In the genomic region with DNA sequence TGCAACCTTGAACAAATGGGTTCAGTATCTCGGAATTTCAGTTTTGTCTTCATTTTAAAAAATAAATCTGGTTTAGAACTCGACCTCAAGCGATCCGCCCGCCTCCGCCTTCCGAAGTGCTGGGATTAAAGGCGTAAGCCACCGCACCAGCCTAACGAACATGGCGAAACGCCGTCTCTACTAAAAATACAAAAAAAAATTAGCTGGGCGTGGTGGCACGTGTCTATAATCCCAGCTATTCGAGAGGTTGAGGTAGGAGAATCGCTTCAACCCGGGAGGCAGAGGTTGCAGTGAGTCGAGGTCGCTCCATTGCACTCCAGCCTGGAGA, we compare ENCODE assay signal across 8 cellular contexts. TPM values are rescaled to one million over a fixed set of nuclear protein-coding genes. Genes with fewer than 3 reads are reported as not detected.
DNase-seq lines count a peak whose midpoint lies in the region; ATAC-seq and TF ChIP-seq lines count a peak whose summit lies in the region.

No MANE protein-coding gene starts in this region.

- peak overlapping the region; percentile 85 for H3K4me3 ChIP-seq in CD8-positive, alpha-beta T cell (ENCODE audit: low read depth, low read length)
- H3K4me3 ChIP-seq in PC-9 (peak overlapping the region; percentile 93), epithelial cell of esophagus (ENCODE audit: low read length) (peak overlapping the region; percentile 82), neutrophil (ENCODE audit: low read depth in 1 of 2, low read length in 1 of 2) (peak overlapping the region; percentile 67 to 71)

- peaks cover 23% of the 10 kb centered on the region for H3K4me1 ChIP-seq in CD8-positive, alpha-beta T cell (ENCODE audit: insufficient read depth, low read length)
- peaks cover 16% of the 10 kb centered on the region for H3K4me1 ChIP-seq in PC-9 (replicated peaks; ENCODE audit: insufficient read depth)
- H3K4me1 ChIP-seq in neutrophil (ENCODE audit: control insufficient read depth in 1 of 2, insufficient read depth in 1 of 2, low read depth in 1 of 2, low read length in 1 of 2): peaks cover 11 to 14% of the 10 kb centered on the region in 2 experiments

- H3K9me2 ChIP-seq in PC-9 (ENCODE audit: insufficient read depth): no peaks in the 10 kb centered on the region

- peak overlapping the region; percentile 99 for H2AFZ ChIP-seq in PC-9

- no peak for DNase-seq in CD8-positive, alpha-beta T cell
- DNase-seq in PC-9: no peak
- no peak for DNase-seq in epithelial cell of esophagus (ENCODE audit: low read depth)
- DNase-seq in DMS 273 (lab: John Stamatoyannopoulos, UW; ENCODE audit: unreplicated experiment): no peak
- no peak for DNase-seq in NCI-H226
- DNase-seq in HEK293T (ENCODE audit: extremely low spot score): no peak
- DNase-seq in GM19240 (ENCODE audit: insufficient read length, low spot score): no peak

- H3K27me3 Mint-ChIP-seq in CD8-positive, alpha-beta T cell (ENCODE audit: low read depth): peaks cover 10% of the 10 kb centered on the region

- intact Hi-C loops in CD8-positive, alpha-beta T cell (cut with DNase I, micrococcal nuclease): loop anchor here (5.0 to 10.0 kb wide), 4 partner anchors 323 to 1069 kb away; partner anchors contain the start of genes LIN37 (in 1 of the 2), LSM14A (in 1 of the 2), PSENEN (in 1 of the 2) and RBM42 (in 1 of the 2)
- intact Hi-C loops in PC-9 (cut with micrococcal nuclease; ENCODE audit: unreplicated experiment): no loop called here

- peak overlapping the region; percentile 99 for H3K4me2 ChIP-seq in PC-9

- peak overlapping the region; percentile 80 for H3K27ac ChIP-seq in CD8-positive, alpha-beta T cell (ENCODE audit: low read depth, low read length)
- H3K27ac ChIP-seq in PC-9 (peak overlapping the region; percentile 80), neutrophil (peak overlapping the region; percentile 78)

- H3K36me3 ChIP-seq in CD8-positive, alpha-beta T cell (ENCODE audit: insufficient read depth, low read length): peaks cover 25% of the 10 kb centered on the region
- H3K36me3 ChIP-seq in PC-9 (ENCODE audit: low read depth) (peaks cover 46% of the 10 kb centered on the region), neutrophil (peaks cover 15% of the 10 kb centered on the region)

- H4K20me1 ChIP-seq in PC-9 (ENCODE audit: insufficient read depth): no peaks in the 10 kb centered on the region

- POLR2A ChIA-PET in CD8-positive, alpha-beta T cell (lab: Charles Lee): interaction anchor here (0.5 to 2.0 kb wide), 6 partner anchors 38 to 1564 kb away, joined by 3 to 12 read pairs (median 3); partner anchors contain the start of gene ZNF181
- POLR2A ChIA-PET in PC-9 (lab: Charles Lee; ENCODE audit: unreplicated experiment) (interaction anchor here (0.6 kb wide), 2 partner anchors 58 to 1844 kb away, joined by 3 read pairs; no protein-coding TSS in a partner anchor), HEK293T (lab: Yijun Ruan, JAX) (interaction anchor here (1.0 to 1.3 kb wide), 4 partner anchors 9 to 55 kb away, joined by 3 to 7 read pairs (median 6); partner anchors contain the start of gene ZNF181)

- peak overlapping the region; percentile 100 for H3K27ac Mint-ChIP-seq in CD8-positive, alpha-beta T cell

- H3K27me3 ChIP-seq in CD8-positive, alpha-beta T cell (ENCODE audit: insufficient read depth, low read length): no peaks in the 10 kb centered on the region
- H3K27me3 ChIP-seq in PC-9 (ENCODE audit: insufficient read depth, low read depth): no peaks in the 10 kb centered on the region
- H3K27me3 ChIP-seq in neutrophil: peaks cover 33% of the 10 kb centered on the region

- no peaks in the 10 kb centered on the region; the same call in 1 of the 2 replicates for H3K79me2 ChIP-seq in PC-9 (ENCODE audit: low read depth)

- peaks cover 25% of the 10 kb centered on the region for H3K9me3 Mint-ChIP-seq in CD8-positive, alpha-beta T cell

- CTCF ChIA-PET in CD8-positive, alpha-beta T cell (lab: Charles Lee): interaction anchor here (0.7 to 2.1 kb wide), 2 partner anchors 35 to 38 kb away, joined by 3 to 5 read pairs; no protein-coding TSS in a partner anchor
- CTCF ChIA-PET in PC-9 (lab: Charles Lee): no interaction called here
- CTCF ChIA-PET in HEK293T (lab: Yijun Ruan, JAX): no interaction called here

- H3K36me3 Mint-ChIP-seq in CD8-positive, alpha-beta T cell: peaks cover 55% of the 10 kb centered on the region

- peak overlapping the region; percentile 99 for H3K4me3 Mint-ChIP-seq in CD8-positive, alpha-beta T cell

- BruUV-seq in PC-9 (replicated peaks; lab: Mats Ljungman, UMichigan): TSS peak; percentile 42

- no peak for TF ChIP-seq CTCF in CD8-positive, alpha-beta T cell (IDR thresholded peaks at IDR 0.05)
- TF ChIP-seq CTCF in PC-9 (conservative IDR thresholded peaks at IDR 0.05): no peak
- no peak for TF ChIP-seq CTCF in epithelial cell of esophagus (IDR thresholded peaks at IDR 0.05; ENCODE audit: insufficient read depth, low read depth, low read length, missing control alignments)
- TF ChIP-seq CTCF in neutrophil (IDR thresholded peaks at IDR 0.05): no peak

- no peak for ATAC-seq in CD8-positive, alpha-beta T cell

- peaks cover 7% of the 10 kb centered on the region for H3K9me3 ChIP-seq in CD8-positive, alpha-beta T cell (ENCODE audit: low read length)
- H3K9me3 ChIP-seq in PC-9 (ENCODE audit: insufficient read depth, low read depth): peaks cover 45% of the 10 kb centered on the region
- H3K9me3 ChIP-seq in neutrophil: peaks cover 24% of the 10 kb centered on the region

- H3F3A ChIP-seq in PC-9 (ENCODE audit: insufficient read depth, low read depth): peaks cover 12% of the 10 kb centered on the region

- peaks cover 36% of the 10 kb centered on the region for H3K4me1 Mint-ChIP-seq in CD8-positive, alpha-beta T cell (ENCODE audit: low read depth)

TF ChIP-seq in HEK293T, 16 proteins besides CTCF, POLR2A, EP300 and RAD21:
- no peak for TF ChIP-seq CTBP1 (IDR thresholded peaks at IDR 0.05; ENCODE audit: borderline replicate concordance)
- TF ChIP-seq ZNF384 (IDR thresholded peaks at IDR 0.05): no peak
- TF ChIP-seq ARNT (IDR thresholded peaks at IDR 0.05): no peak

RNA-seq across cellular contexts. Expression of gene ZNF302, which starts 0.6 kb away (rescaled TPM):
- total RNA-seq in CD8-positive, alpha-beta T cell: 10 to 100 TPM in 1 of 2 experiments, 1 to 10 TPM in 1; 8.0 to 10.5 TPM
- total RNA-seq in PC-9 (2021): 17.5 and 19.5 TPM in 2 replicates

RNA-seq across cellular contexts. Expression of gene SCGB2B2, which starts 1.1 kb away (rescaled TPM):
- total RNA-seq in CD8-positive, alpha-beta T cell: 1 to 10 TPM in 1 of 2 experiments, under 1 TPM in 1; 0.44 to 1.2 TPM
- total RNA-seq in PC-9 (2021): 1.4 and 1.9 TPM in 2 replicates

RNA-seq across cellular contexts. Expression of gene ZNF181, which starts 56.0 kb away (rescaled TPM):
- 1 to 10 TPM; 1.5 to 1.7 TPM for total RNA-seq in CD8-positive, alpha-beta T cell
- total RNA-seq in PC-9 (2021): 2.6 and 4.7 TPM in 2 replicates
